9 cellular contexts compared by ENCODE assay signal in the genomic region with DNA sequence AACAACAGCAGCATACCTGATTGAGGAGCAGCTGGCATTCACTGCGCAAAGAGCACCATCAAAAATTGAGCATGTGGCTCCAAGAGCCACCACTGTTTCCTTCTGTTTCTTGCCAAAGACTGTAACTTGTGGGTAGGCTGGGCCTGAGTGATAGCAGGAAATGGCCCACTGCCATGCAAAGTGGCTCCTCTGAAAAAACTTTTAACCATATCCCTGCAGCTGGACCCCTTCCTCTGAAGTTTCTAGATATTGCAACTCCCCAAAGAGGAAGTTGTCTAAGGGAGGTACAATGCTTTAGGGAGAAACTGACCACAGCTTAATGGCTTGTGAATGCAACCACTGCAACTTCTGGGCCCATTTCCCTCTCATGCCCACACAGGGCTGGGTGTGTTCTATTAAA.
DNase-seq lines count a peak whose midpoint lies in the region; ATAC-seq, FAIRE-seq and TF ChIP-seq lines count a peak whose summit lies in the region.
"Had no signal": no experiment of that assay in that cellular context is flagged by ENCODE, and none has a peak within 500 bp of the region (broad histone marks: within the 10 kb centered on the region; RNA-seq: fewer than 3 reads in every experiment).

No MANE protein-coding gene starts in this region.

- no peak for TF ChIP-seq CTCF in NB4 (IDR thresholded peaks at IDR 0.05; ENCODE audit: low read depth, low read length)
- TF ChIP-seq CTCF in GM13977 (IDR thresholded peaks at IDR 0.05; ENCODE audit: extremely low read depth, insufficient read depth, missing control alignments): no peak

- peak; percentile 32 for TF ChIP-seq POLR2A in NB4 (IDR thresholded peaks at IDR 0.05; ENCODE audit: extremely low read depth, insufficient read length)

- peak overlapping the region; percentile 87 for H3K4me3 ChIP-seq in NB4 (ENCODE audit: low read depth, low read length)

- DNase-seq in GM19239 (ENCODE audit: insufficient read length, low spot score) (peak; percentile 5), NB4 (ENCODE audit: low read depth) (peak; percentile 97), pons (ENCODE audit: low spot score) (peak; percentile 78), GM13977 (ENCODE audit: low spot score) (no peak), NCI-H2107 treated with DMSO at 0.1 percent for 48 hours (lab: John Stamatoyannopoulos, UW; ENCODE audit: unreplicated experiment) (no peak)
- no peak for DNase-seq in effector CD8-positive, alpha-beta T cell (lab: John Stamatoyannopoulos, UW)
- no peak for DNase-seq in activated naive CD4-positive, alpha-beta T cell (lab: John Stamatoyannopoulos, UW)

- peak; percentile 98 for ATAC-seq in HG02943 (IDR thresholded peaks at IDR 0.05; ENCODE audit: low read depth, unreplicated experiment)
- ATAC-seq: HCT116 had no signal

- FAIRE-seq in GM19239 (lab: Jason Lieb, UNC): peak; percentile 53

- in situ Hi-C loops in GM13977 (cut with MboI; ENCODE audit: low pct_unique_long_range_greater_than_20kb, low sequenced_read_pairs, unreplicated experiment): no loop called here

Comparison
In these comparisons a context has a peak if more than half of its experiments do, and no peak if none do; other contexts are left out.
1. DNase-seq: peak in GM19239 (single experiment), NB4 (single experiment) and pons (single experiment); none in effector CD8-positive, alpha-beta T cell (single experiment), GM13977 (single experiment), activated naive CD4-positive, alpha-beta T cell (0 of 4) and NCI-H2107 treated with DMSO at 0.1 percent for 48 hours (single experiment).